ENCODE assay signal across 16 cellular contexts in genomic region chr5:150662731-150663516, GRCh38. TPM values are rescaled to one million over a fixed set of nuclear protein-coding genes. Genes with fewer than 3 reads are reported as not detected.
DNase-seq lines count a peak whose midpoint lies in the region; ATAC-seq lines count a peak whose summit lies in the region.
"Had no signal": no experiment of that assay in that cellular context is flagged by ENCODE, and none has a peak within 500 bp of the region (broad histone marks: within the 10 kb centered on the region; RNA-seq: fewer than 3 reads in every experiment).

No MANE protein-coding gene starts in this region.

- H3K27ac ChIP-seq in trophoblast cell (ENCODE audit: low read depth, low read length) = no peak overlapping the region
- H3K27ac ChIP-seq: KMS-11 had no signal

- no peak overlapping the region for H2BK12ac ChIP-seq in trophoblast cell (ENCODE audit: low read length)

- no peaks in the 10 kb centered on the region for H3K36me3 ChIP-seq in H7 (replicated peaks; ENCODE audit: control insufficient read depth, insufficient read depth, low read length)
- no peaks in the 10 kb centered on the region for H3K36me3 ChIP-seq in trophoblast cell (ENCODE audit: control insufficient read depth in 1 of 2, insufficient read depth in 2 of 2, low read length in 2 of 2)

- no peak overlapping the region for H3K4ac ChIP-seq in trophoblast cell (ENCODE audit: low read depth, low read length)

- no peak overlapping the region for H3K18ac ChIP-seq in trophoblast cell (ENCODE audit: low read length)

- no peak overlapping the region for H3K23ac ChIP-seq in trophoblast cell (ENCODE audit: low read length)

- peaks cover 11 to 18% of the 10 kb centered on the region in 2 experiments for H3K4me1 ChIP-seq in trophoblast cell (ENCODE audit: control insufficient read depth in 1 of 2, insufficient read depth in 2 of 2, low read length in 2 of 2)
- H3K4me1 ChIP-seq: Caco-2 had no signal

- H2AFZ ChIP-seq in trophoblast cell (ENCODE audit: insufficient read depth, low read length, poor library complexity) = no peak overlapping the region

- peak; percentile 36 for DNase-seq in 8988T
- DNase-seq in H7 = peak; percentile 50
- DNase-seq in epidermal melanocyte (ENCODE audit: insufficient read length, low spot score) = peak; percentile 17
- DNase-seq in trophoblast cell = no peak
- no peak for DNase-seq in activated CD4-positive, alpha-beta T cell treated with anti-CD3 and anti-CD28 coated beads for 1 hour
- DNase-seq: Caco-2, DMS53, NCI-H1048, NCI-H1436 treated with DMSO at 0.1 percent for 48 hours, NCI-H2081, NCI-H510A, NCI-H82 had no signal

- H3K9me3 ChIP-seq in trophoblast cell (ENCODE audit: insufficient read depth, low read depth, low read length) = no peaks in the 10 kb centered on the region
- H3K9me3 ChIP-seq: Caco-2 had no signal

- H4K8ac ChIP-seq in trophoblast cell (ENCODE audit: low read depth, low read length) = no peak overlapping the region

- ATAC-seq in HG02798 (IDR thresholded peaks at IDR 0.05; ENCODE audit: poor library complexity, unreplicated experiment) (no peak), HG03039 (IDR thresholded peaks at IDR 0.05; ENCODE audit: unreplicated experiment) (no peak)

- H3K9ac ChIP-seq in trophoblast cell (ENCODE audit: low read length) = no peak overlapping the region
- H3K9ac ChIP-seq: KMS-11 had no signal

- H4K12ac ChIP-seq in trophoblast cell (ENCODE audit: low read depth, low read length) = no peak overlapping the region

- no peak overlapping the region for H3K14ac ChIP-seq in trophoblast cell (ENCODE audit: low read length)

- peaks cover 1% of the 10 kb centered on the region for H3K79me1 ChIP-seq in trophoblast cell (ENCODE audit: low read length)

- H2BK5ac ChIP-seq in trophoblast cell (ENCODE audit: low read depth, low read length, poor library complexity) = no peak overlapping the region

- H3K27me3 ChIP-seq in H7 (ENCODE audit: control insufficient read depth, insufficient read depth, low read length) (no peaks in the 10 kb centered on the region), trophoblast cell (ENCODE audit: insufficient read depth, low read length) (no peaks in the 10 kb centered on the region)

- WGBS in trophoblast cell (ENCODE audit: extremely low coverage, insufficient coverage, insufficient read length) = no CpG with 5 or more reads among the region's 4 CpGs

- no peak overlapping the region for H3K4me2 ChIP-seq in trophoblast cell (ENCODE audit: low read length)
- H3K4me2 ChIP-seq: KMS-11 had no signal

- H4K91ac ChIP-seq in trophoblast cell (ENCODE audit: low read depth, low read length) = no peak overlapping the region

- no peak overlapping the region for H2AK5ac ChIP-seq in trophoblast cell (ENCODE audit: low read length)

- H3K4me3 ChIP-seq in H7 (ENCODE audit: insufficient read depth, low read depth, low read length) = no peak overlapping the region
- peak overlapping the region; percentile 58 for H3K4me3 ChIP-seq in trophoblast cell (ENCODE audit: low read depth, low read length)

- H2BK120ac ChIP-seq in trophoblast cell (ENCODE audit: insufficient read depth, low read length, poor library complexity) = no peak overlapping the region

- H3K79me2 ChIP-seq in trophoblast cell (ENCODE audit: control insufficient read depth, insufficient read depth, low read length, poor library complexity) = no peaks in the 10 kb centered on the region

RNA-seq across cellular contexts. Expression of gene MYOZ3, which starts 1.9 kb away (rescaled TPM):
- total RNA-seq in H7 (2014; rRNA removed; shearing (Covaris generic)) = 8.1 and 12.9 TPM in 2 replicates
- polyA plus RNA-seq in trophoblast cell (2013) = 9.5 and 10.0 TPM in 2 replicates
- total RNA-seq: Caco-2, MCF 10A had no signal

RNA-seq across cellular contexts. Expression of gene SYNPO, which starts 22.5 kb away (rescaled TPM):
- 0.63 and 1.3 TPM in 2 replicates for total RNA-seq in H7 (2014; rRNA removed; shearing (Covaris generic))
- 52.3 and 58.9 TPM in 2 replicates for polyA plus RNA-seq in trophoblast cell (2013)

RNA-seq across cellular contexts. Expression of gene RBM22, which starts 37.9 kb away (rescaled TPM):
- total RNA-seq in H7 (2014; rRNA removed; shearing (Covaris generic)) = 35.2 and 39.6 TPM in 2 replicates
- 50.4 and 51.3 TPM in 2 replicates for polyA plus RNA-seq in trophoblast cell (2013)

Comparison
In these comparisons a context has a peak if more than half of its experiments do, and no peak if none do; other contexts are left out.
1. DNase-seq: peak in 8988T (single experiment), H7 (single experiment) and epidermal melanocyte (single experiment); none in trophoblast cell (0 of 2) and activated CD4-positive, alpha-beta T cell treated with anti-CD3 and anti-CD28 coated beads for 1 hour (single experiment).